In genomic region chr14:93685121-93685520, GRCh38 we compare ENCODE assay signal across 7 cellular contexts.
"Had no signal": no experiment of that assay in that cellular context is flagged by ENCODE, and none has a peak within 500 bp of the region (broad histone marks: within the 10 kb centered on the region; RNA-seq: fewer than 3 reads in every experiment).

No MANE protein-coding gene starts in this region.

- DNase-seq: H9, HCEC 1CT, KBM-7 had no signal

- H3K4me3 Mint-ChIP-seq: GM23338, H9, IgD-negative memory B cell had no signal

- H3K4me2 ChIP-seq: GM23338 had no signal

- H3K9me3 Mint-ChIP-seq: GM23338, H9 had no signal

- H3K4me3 ChIP-seq: GM23338 had no signal

- H3K27ac Mint-ChIP-seq: GM23338, H9, IgD-negative memory B cell had no signal

- ATAC-seq: GM23338, HepG2 had no signal

- H3K27ac ChIP-seq: HL-60 had no signal

- H3K36me3 Mint-ChIP-seq: IgD-negative memory B cell had no signal
